ENCODE assay signal across 25 cellular contexts in the genomic region with DNA sequence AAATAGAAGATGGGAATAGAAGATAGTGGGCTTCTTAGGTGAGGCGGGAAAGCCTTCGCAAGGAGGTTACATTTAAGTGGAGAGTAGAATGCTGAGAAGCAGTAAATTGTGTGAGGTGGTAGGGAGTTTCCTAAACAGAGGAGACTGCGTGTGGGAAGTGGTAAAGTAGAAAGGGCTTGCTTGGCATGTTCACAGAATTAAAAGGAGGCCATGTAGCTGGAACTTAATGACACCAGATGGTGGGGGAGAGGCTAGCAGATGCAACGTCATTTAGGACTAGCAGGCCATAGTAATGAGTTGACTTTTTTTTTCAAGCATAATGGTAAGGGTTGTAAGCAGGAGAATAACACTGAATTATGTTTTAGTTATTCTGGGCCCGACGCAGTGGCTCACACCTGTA. TPM values are rescaled to one million over a fixed set of nuclear protein-coding genes. Genes with fewer than 3 reads are reported as not detected.
DNase-seq lines count a peak whose midpoint lies in the region; ATAC-seq, FAIRE-seq and TF ChIP-seq lines count a peak whose summit lies in the region.
"Had no signal": no experiment of that assay in that cellular context is flagged by ENCODE, and none has a peak within 500 bp of the region (broad histone marks: within the 10 kb centered on the region; RNA-seq: fewer than 3 reads in every experiment).

No MANE protein-coding gene starts in this region.

- TF ChIP-seq POLR2A in IMR-90 (IDR thresholded peaks at IDR 0.05; ENCODE audit: low read depth, low read length) (no peak), K562 (conservative IDR thresholded peaks at IDR 0.05) (no peak)

- H4K5ac ChIP-seq in IMR-90 (ENCODE audit: low read depth, low read length): no peak overlapping the region

- no peaks in the 10 kb centered on the region for H3K9me3 ChIP-seq in IMR-90 (ENCODE audit: control insufficient read depth, insufficient read depth, low read length)
- no peaks in the 10 kb centered on the region for H3K9me3 ChIP-seq in K562 (replicated peaks; ENCODE audit: control insufficient read depth, insufficient read depth, low read depth, low read length)
- H3K9me3 ChIP-seq in small intestine (ENCODE audit: control insufficient read depth, low read depth): no peaks in the 10 kb centered on the region
- H3K9me3 ChIP-seq: breast epithelium, neutrophil, psoas muscle, thoracic aorta had no signal

- no peak overlapping the region for H2AK9ac ChIP-seq in IMR-90 (replicated peaks; ENCODE audit: low read depth, low read length, poor library complexity)

- no peaks in the 10 kb centered on the region for H3K79me2 ChIP-seq in K562 (ENCODE audit: control insufficient read depth, insufficient read depth, low read length)

- no peaks in the 10 kb centered on the region for H3K4me1 Mint-ChIP-seq in nephron progenitor cell
- H3K4me1 Mint-ChIP-seq: stimulated activated naive B cell treated with anti-CD40 and anti-IgM and Interleukin-4, amounts not matched to agents 10 μg/mL and 1 μg/mL and 100 μg/mL, for 72 hours had no signal

- no peak overlapping the region for H3K4ac ChIP-seq in IMR-90 (ENCODE audit: low read depth, low read length)

- H3K79me1 ChIP-seq in IMR-90 (ENCODE audit: low read depth in 1 of 2, low read length in 2 of 2): no peaks in the 10 kb centered on the region

- peak overlapping the region; percentile 5; the same call in 1 of the 2 replicates for H2BK120ac ChIP-seq in IMR-90 (ENCODE audit: low read depth, low read length)

- TF ChIP-seq EP300 in K562 (IDR thresholded peaks at IDR 0.05; ENCODE audit: low read length): no peak

- H3K36me3 ChIP-seq in IMR-90 (ENCODE audit: control insufficient read depth, insufficient read depth, low read length) (no peaks in the 10 kb centered on the region), K562 (ENCODE audit: control insufficient read depth, insufficient read depth, low read length) (no peaks in the 10 kb centered on the region), small intestine (ENCODE audit: control insufficient read depth in 2 of 2, insufficient read depth in 2 of 2, low read length in 2 of 2) (no peaks in the 10 kb centered on the region)
- H3K36me3 ChIP-seq: breast epithelium, neutrophil, thoracic aorta had no signal

- in situ Hi-C loops in IMR-90 (cut with MboI; ENCODE audit: low sequenced_read_pairs): no loop called here
- in situ Hi-C loops in K562 (cut with MboI): no loop called here

- H4K20me1 ChIP-seq in IMR-90 (ENCODE audit: insufficient read depth, low read length): no peaks in the 10 kb centered on the region
- no peaks in the 10 kb centered on the region for H4K20me1 ChIP-seq in K562 (replicated peaks; ENCODE audit: control insufficient read depth, insufficient read depth, low read length)

- H3K56ac ChIP-seq in IMR-90 (ENCODE audit: extremely low read depth, insufficient read depth, low read length): no peak overlapping the region

- TF ChIP-seq CTCF in IMR-90 (conservative IDR thresholded peaks at IDR 0.05; ENCODE audit: low read depth, low read length) (no peak), K562 (IDR thresholded peaks at IDR 0.05 in 2 of 3, conservative IDR thresholded peaks at IDR 0.05 in 1 of 3; ENCODE audit: insufficient read depth in 2 of 3, low read depth in 1 of 3, low read length in 3 of 3) (no peak), nephron progenitor cell (IDR thresholded peaks at IDR 0.05) (no peak)

- 0 out of 2 replicates have a peak overlapping the region, but pooled peaks have one; percentile 73 for H2BK20ac ChIP-seq in IMR-90 (ENCODE audit: low read depth, low read length)

- DNase-seq in IMR-90: no peak
- DNase-seq in NCI-H446 (lab: John Stamatoyannopoulos, UW): peak; percentile 48 to 80
- no peak for DNase-seq in K562 (ENCODE audit: extremely low read depth in 1 of 4, low spot score in 3 of 4)
- DNase-seq in nephron progenitor cell: no peak
- DNase-seq in retina: no peak
- no peak for DNase-seq in small intestine
- DNase-seq in kidney glomerular epithelial cell (lab: John Stamatoyannopoulos, UW): no peak
- DNase-seq: activated T-cell treated with anti-CD3 and anti-CD28 coated beads for 4 hours; AML-193; cortex of kidney; DMS79 treated with DMSO at 0.1 percent for 48 hours; HFFc6; MV-4-11; NCI-H187 treated with DMSO at 0.1 percent for 48 hours; psoas muscle; stimulated activated naive B cell treated with anti-CD40 and anti-IgM and Interleukin-4, amounts not matched to agents 10 μg/mL and 1 μg/mL and 100 μg/mL, for 72 hours; T-helper 2 cell had no signal

- dilution Hi-C loops in IMR-90 (cut with HindIII; ENCODE audit: low sequenced_read_pairs, unreplicated experiment): no loop called here

- no peak for ATAC-seq in IMR-90 (ENCODE audit: low read depth)
- ATAC-seq in K562: peak; percentile 42
- ATAC-seq: psoas muscle; stimulated activated naive B cell treated with anti-CD40 and anti-IgM and Interleukin-4, amounts not matched to agents 10 μg/mL and 1 μg/mL and 100 μg/mL, for 72 hours had no signal

- no peaks in the 10 kb centered on the region for H3K9me1 ChIP-seq in IMR-90 (ENCODE audit: insufficient read depth, low read length)
- no peaks in the 10 kb centered on the region for H3K9me1 ChIP-seq in K562 (ENCODE audit: control insufficient read depth, insufficient read depth, low read length)

- no peaks in the 10 kb centered on the region for H3K36me3 Mint-ChIP-seq in nephron progenitor cell (ENCODE audit: low read depth)
- H3K36me3 Mint-ChIP-seq: stimulated activated naive B cell treated with anti-CD40 and anti-IgM and Interleukin-4, amounts not matched to agents 10 μg/mL and 1 μg/mL and 100 μg/mL, for 72 hours had no signal

- WGBS in IMR-90 (ENCODE audit: extremely low coverage in 2 of 2, insufficient read length in 1 of 2), 2 experiments: 100% methylated on average over 1 to 4 of the region's 6 CpGs
- WGBS in K562 (ENCODE audit: insufficient coverage, low coverage, missing lambda C conversion rate): 71% methylated on average over 6 of the region's 6 CpGs
- 88 to 92% (median 92%) methylated on average over 6 of the region's 6 CpGs for WGBS in small intestine, 3 donors

- H3K18ac ChIP-seq in IMR-90 (ENCODE audit: low read depth, low read length): no peak overlapping the region

- no peak overlapping the region for H2BK5ac ChIP-seq in IMR-90 (ENCODE audit: low read depth, low read length, poor library complexity, severe bottlenecking)

- H3K4me1 ChIP-seq in IMR-90 (ENCODE audit: control insufficient read depth, insufficient read depth, low read length): no peaks in the 10 kb centered on the region
- H3K4me1 ChIP-seq in K562 (replicated peaks in 1 of 2; ENCODE audit: control insufficient read depth in 2 of 2, insufficient read depth in 2 of 2, low read length in 2 of 2): peaks cover 15 to 21% of the 10 kb centered on the region in 2 experiments; a peak in 3 of 5 replicates
- no peaks in the 10 kb centered on the region for H3K4me1 ChIP-seq in small intestine (ENCODE audit: control insufficient read depth in 2 of 2, insufficient read depth in 1 of 2, low read depth in 1 of 2, low read length in 1 of 2)
- H3K4me1 ChIP-seq: breast epithelium had no signal

- POLR2A ChIA-PET in IMR-90 (lab: Charles Lee; ENCODE audit: unreplicated experiment) (no interaction called here), K562 (lab: Yijun Ruan, JAX) (interaction anchor here (1.3 to 2.2 kb wide), 2 partner anchors 13 to 15 kb away, joined by 4 to 9 read pairs; partner anchors contain the start of gene RTN4)

- no peak overlapping the region for H2BK15ac ChIP-seq in IMR-90 (ENCODE audit: low read depth, low read length)

- H3K27ac ChIP-seq in IMR-90 (ENCODE audit: insufficient read depth, low read length) (no peak overlapping the region), K562 (ENCODE audit: extremely low read depth, low read depth, low read length) (no peak overlapping the region), small intestine (ENCODE audit: low read depth in 1 of 2, low read length in 1 of 2) (no peak overlapping the region)
- H3K27ac ChIP-seq: breast epithelium, neutrophil, psoas muscle, RWPE1, SK-N-MC, thoracic aorta, VCaP had no signal

- no peak overlapping the region for H3K4me3 Mint-ChIP-seq in nephron progenitor cell
- H3K4me3 Mint-ChIP-seq: HFFc6; stimulated activated naive B cell treated with anti-CD40 and anti-IgM and Interleukin-4, amounts not matched to agents 10 μg/mL and 1 μg/mL and 100 μg/mL, for 72 hours had no signal

- no peaks in the 10 kb centered on the region for H3K9me3 Mint-ChIP-seq in nephron progenitor cell
- H3K9me3 Mint-ChIP-seq: HFFc6 had no signal

- intact Hi-C loops in IMR-90 (cut with micrococcal nuclease) (no loop called here), K562 (cut with micrococcal nuclease) (loop anchor here (1.0 kb wide), 1 partner anchor 105 kb away; no protein-coding TSS in a partner anchor)

- 0 out of 2 replicates have a peak overlapping the region, but pooled peaks have one; percentile 27 for H2AK5ac ChIP-seq in IMR-90 (ENCODE audit: low read depth, low read length)

- FAIRE-seq in K562 (lab: Jason Lieb, UNC): no peak
- no peak for FAIRE-seq in small intestine (lab: Jason Lieb, UNC)
- FAIRE-seq: endothelial cell of umbilical vein had no signal

- H2AFZ ChIP-seq in IMR-90 (replicated peaks; ENCODE audit: low read length, poor library complexity) (no peak overlapping the region), K562 (ENCODE audit: low read depth, low read length) (peak overlapping the region; percentile 3; the same call in 1 of the 2 replicates)

- no peak overlapping the region for H4K8ac ChIP-seq in IMR-90 (ENCODE audit: low read depth in 2 of 2, low read length in 2 of 2)

- H3K27me3 ChIP-seq in IMR-90 (ENCODE audit: control insufficient read depth, insufficient read depth, low read length): no peaks in the 10 kb centered on the region
- H3K27me3 ChIP-seq in K562 (ENCODE audit: control insufficient read depth in 2 of 2, insufficient read depth in 2 of 2, low read length in 2 of 2): no peaks in the 10 kb centered on the region
- H3K27me3 ChIP-seq in small intestine (ENCODE audit: control insufficient read depth in 2 of 2, insufficient read depth in 2 of 2, low read length in 2 of 2): no peaks in the 10 kb centered on the region
- H3K27me3 ChIP-seq: breast epithelium, neutrophil had no signal

- H3K9ac ChIP-seq in IMR-90 (ENCODE audit: low read depth, low read length) (no peak overlapping the region), K562 (ENCODE audit: insufficient read depth in 1 of 2, low read depth in 2 of 2, low read length in 2 of 2) (no peak overlapping the region; a peak in 1 of 4 replicates)

- H3K14ac ChIP-seq in IMR-90 (replicated peaks; ENCODE audit: low read depth, low read length): no peak overlapping the region

- H3K23ac ChIP-seq in IMR-90 (ENCODE audit: low read depth, low read length): no peak overlapping the region

- peaks cover 2% of the 10 kb centered on the region for H3K27me3 Mint-ChIP-seq in nephron progenitor cell (ENCODE audit: low read depth, poor library complexity)
- H3K27me3 Mint-ChIP-seq: stimulated activated naive B cell treated with anti-CD40 and anti-IgM and Interleukin-4, amounts not matched to agents 10 μg/mL and 1 μg/mL and 100 μg/mL, for 72 hours had no signal

- CTCF ChIA-PET in IMR-90 (lab: Yijun Ruan, JAX): no interaction called here
- CTCF ChIA-PET in K562 (lab: Yijun Ruan, JAX; ENCODE audit: low intra/inter-chr PET ratio): no interaction called here

- H3K27ac Mint-ChIP-seq in nephron progenitor cell: peak overlapping the region; percentile 14
- H3K27ac Mint-ChIP-seq: HFFc6; stimulated activated naive B cell treated with anti-CD40 and anti-IgM and Interleukin-4, amounts not matched to agents 10 μg/mL and 1 μg/mL and 100 μg/mL, for 72 hours had no signal

- TF ChIP-seq RAD21 in IMR-90 (IDR thresholded peaks at IDR 0.05; ENCODE audit: low read length): no peak
- TF ChIP-seq RAD21 in K562 (CRISPR knock-in tag; conservative IDR thresholded peaks at IDR 0.05 in 1 of 2, IDR thresholded peaks at IDR 0.05 in 1 of 2): no peak

- H4K91ac ChIP-seq in IMR-90 (ENCODE audit: insufficient read depth, low read depth, low read length): no peak overlapping the region

- H3K4me2 ChIP-seq in IMR-90 (ENCODE audit: low read depth, low read length): no peak overlapping the region
- no peak overlapping the region for H3K4me2 ChIP-seq in K562 (ENCODE audit: insufficient read depth, low read length)
- H3K4me2 ChIP-seq: smooth muscle cell had no signal

- H3K4me3 ChIP-seq in IMR-90 (ENCODE audit: insufficient read depth, low read depth, low read length): no peak overlapping the region
- H3K4me3 ChIP-seq in K562: no peak overlapping the region
- no peak overlapping the region for H3K4me3 ChIP-seq in small intestine (ENCODE audit: low read depth in 1 of 2, low read length in 2 of 2)
- H3K4me3 ChIP-seq: breast epithelium, psoas muscle, SK-N-MC, smooth muscle cell, thoracic aorta had no signal

- BruUV-seq in IMR-90 (replicated peaks; lab: Mats Ljungman, UMichigan) (no TSS peak), K562 (replicated peaks; lab: Mats Ljungman, UMichigan) (no TSS peak)

RNA-seq across cellular contexts. Expression of gene RTN4, which starts 13.0 kb away (rescaled TPM):
- 77.8 and 216 TPM in 2 replicates for total RNA-seq in IMR-90 (2012; rRNA removed)
- 466 and 588 TPM in 2 replicates for polyA plus RNA-seq in IMR-90 (2012; rRNA removed)
- 457 and 1,011 TPM in 2 replicates for polyA plus RNA-seq in IMR-90 (2012; cell fraction: cytosol; rRNA removed)
- polyA plus RNA-seq in IMR-90 (2012; cell fraction: nucleus; rRNA removed; ENCODE audit: low replicate concordance): 258 and 509 TPM in 2 replicates
- 172 and 408 TPM in 2 replicates for total RNA-seq in K562 (2011; cell fraction: chromatin; rRNA removed; ENCODE audit: low replicate concordance)
- 188 and 224 TPM in 2 replicates for total RNA-seq in K562 (2011; cell fraction: nucleolus; rRNA removed)
- total RNA-seq in K562 (2011; cell fraction: nucleoplasm; rRNA removed): 397 and 411 TPM in 2 replicates
- 96.7 and 123 TPM in 2 replicates for total RNA-seq in K562 (2014; rRNA removed)
- total RNA-seq in K562 (2014; rRNA removed; fragmentation: Illumina TruSeq; extraction: Trizol): 116 and 139 TPM in 2 replicates
- total RNA-seq in K562 (2015; rRNA removed; fragmentation: Illumina TruSeq; extraction: Trizol): 67.3 and 73.0 TPM in 2 replicates
- total RNA-seq in K562 (2021): 228 and 238 TPM in 2 replicates
- polyA plus RNA-seq in K562 (2011; rRNA removed): 144 and 147 TPM in 2 replicates
- 58.0 and 129 TPM in 2 replicates for polyA plus RNA-seq in K562 (2011; cell fraction: cytosol; rRNA removed)
- polyA plus RNA-seq in K562 (2011; cell fraction: nucleus; rRNA removed): 49.3 and 111 TPM in 2 replicates
- polyA plus RNA-seq in K562 (2012): 173 and 413 TPM in 2 replicates
- polyA plus RNA-seq in K562 (2014; fragmentation: Illumina TruSeq; extraction: Trizol): 217 and 248 TPM in 2 replicates
- 10 to 100 TPM; 75.8 to 90.3 TPM for polyA plus RNA-seq in K562 (2014; fragmentation: Nextera tagmentation; extraction: Ambion mirVana)
- 141 and 151 TPM in 2 replicates for polyA plus RNA-seq in K562 (2014; rRNA removed)
- polyA minus RNA-seq in K562 (2011; rRNA and poly(A)+ RNA removed): 151 and 172 TPM in 2 replicates
- 70.4 and 76.7 TPM in 2 replicates for polyA minus RNA-seq in K562 (2011; cell fraction: cytosol; rRNA and poly(A)+ RNA removed)
- polyA minus RNA-seq in K562 (2011; cell fraction: nucleus; rRNA and poly(A)+ RNA removed): 45.9 and 84.7 TPM in 2 replicates
- polyA plus RNA-seq in small intestine: 100 to 1,000 TPM in 2 of 3 donors, 10 to 100 TPM in 1; 98.1 to 163 (median 152) TPM

Comparison
In these comparisons a context has a peak if more than half of its experiments do, and no peak if none do; other contexts are left out.
1. DNase-seq: peak in NCI-H446 (2 of 2); none in IMR-90 (single experiment), K562 (0 of 4), nephron progenitor cell (single experiment), retina (single experiment), small intestine (single experiment) and kidney glomerular epithelial cell (single experiment).